8 cellular contexts compared by ENCODE assay signal in the genomic region with DNA sequence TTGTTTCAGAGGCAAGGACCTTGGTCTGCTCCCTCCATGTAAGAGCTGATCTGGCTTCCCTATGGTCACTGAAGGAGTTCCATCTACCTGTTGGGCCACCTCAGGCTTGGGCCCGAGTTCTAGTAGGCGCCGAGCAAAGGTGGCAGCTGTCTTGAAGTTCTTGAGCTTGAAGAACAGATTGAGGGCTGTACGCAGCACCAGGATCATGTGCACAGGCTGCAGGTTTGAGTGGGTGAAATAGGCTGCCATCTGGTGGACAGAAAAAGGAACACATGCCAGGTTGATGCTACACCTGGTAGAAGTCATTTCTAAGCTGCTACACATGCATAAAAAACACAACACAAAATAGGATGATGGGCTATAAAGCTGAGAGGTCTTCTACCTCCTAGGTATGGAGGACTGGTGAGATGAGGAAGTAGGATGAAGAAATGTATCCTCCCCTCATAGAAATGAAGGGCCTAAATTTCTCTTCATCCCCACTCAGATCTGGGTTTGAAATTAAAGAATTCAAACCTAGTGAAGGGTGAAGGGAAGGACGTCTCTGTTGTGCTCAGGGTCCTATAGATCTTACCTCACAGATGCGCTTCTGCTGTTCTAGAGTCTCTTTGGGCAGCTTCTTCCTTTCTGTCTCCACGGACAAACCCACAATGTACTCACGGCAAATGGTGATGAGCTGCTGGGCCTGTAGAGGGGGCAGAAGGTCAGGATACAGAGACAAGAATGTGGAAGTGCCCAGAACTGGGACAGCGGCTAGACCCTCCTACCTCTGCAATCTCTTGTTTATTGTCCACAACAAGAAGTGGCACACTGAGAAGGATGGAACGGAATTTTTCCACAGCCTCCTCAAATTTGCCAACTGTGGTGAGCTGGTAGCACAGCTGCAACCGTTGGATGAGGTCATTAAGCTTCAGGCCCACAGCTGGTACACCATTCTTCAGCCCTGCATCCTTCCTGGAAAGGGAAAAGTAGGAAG. TPM values are rescaled to one million over a fixed set of nuclear protein-coding genes. Genes with fewer than 3 reads are reported as not detected.
DNase-seq lines count a peak whose midpoint lies in the region; ATAC-seq and TF ChIP-seq lines count a peak whose summit lies in the region.

No MANE protein-coding gene starts in this region.

- H3K4me1 Mint-ChIP-seq in Calu3 (ENCODE audit: low read depth, unreplicated experiment) (peaks cover 6% of the 10 kb centered on the region), GM23338 (peaks cover 3% of the 10 kb centered on the region; the same call in 1 of the 3 replicates)

- H3K36me3 ChIP-seq in GM23338 (ENCODE audit: insufficient read depth) (peaks cover 53% of the 10 kb centered on the region), adipocyte (ENCODE audit: control insufficient read depth, insufficient read depth, low read length, severe bottlenecking) (peaks cover 97% of the 10 kb centered on the region), aorta (ENCODE audit: control insufficient read depth in 1 of 2, insufficient read depth in 2 of 2, low read length in 1 of 2) (peaks cover 30 to 37% of the 10 kb centered on the region in 2 donors)

- DNase-seq in Calu3 (peak; percentile 75), GM23338 (ENCODE audit: low spot score) (peak; percentile 79), NCI-H1417 (lab: John Stamatoyannopoulos, UW) (peak; percentile 34 to 79 (median 78)), SW480 (ENCODE audit: low spot score) (peak; percentile 56), adipocyte (ENCODE audit: low read depth) (peak; percentile 76), cardiac septum (ENCODE audit: low spot score) (peak; percentile 79), pulmonary artery endothelial cell (ENCODE audit: low read depth, low spot score) (peak; percentile 33), aorta (peak in 1 of 2 donors; percentile 61)

- no peak overlapping the region for H3K4me3 ChIP-seq in GM23338
- no peak overlapping the region for H3K4me3 ChIP-seq in adipocyte (ENCODE audit: low read length)
- H3K4me3 ChIP-seq in aorta (ENCODE audit: low read length in 2 of 2): no peak overlapping the region

- no peak overlapping the region for H3K4me2 ChIP-seq in GM23338

- H3K27me3 Mint-ChIP-seq in Calu3 (ENCODE audit: unreplicated experiment) (no peaks in the 10 kb centered on the region), GM23338 (ENCODE audit: insufficient read depth, low read depth, poor library complexity) (peaks cover 5% of the 10 kb centered on the region)

- H3K9me3 Mint-ChIP-seq in Calu3 (ENCODE audit: low read depth, unreplicated experiment) (no peaks in the 10 kb centered on the region), GM23338 (no peaks in the 10 kb centered on the region)

- no peaks in the 10 kb centered on the region for H3K79me2 ChIP-seq in GM23338 (replicated peaks; ENCODE audit: insufficient read depth)

- H3K27me3 ChIP-seq in GM23338 (ENCODE audit: insufficient read depth) (no peaks in the 10 kb centered on the region), adipocyte (replicated peaks; ENCODE audit: control insufficient read depth, insufficient read depth, low read length) (no peaks in the 10 kb centered on the region), aorta (ENCODE audit: control insufficient read depth in 1 of 2, insufficient read depth in 2 of 2, low read length in 1 of 2) (no peaks in the 10 kb centered on the region)

- peak overlapping the region; percentile 18 for H3K9ac ChIP-seq in adipocyte (ENCODE audit: low read length)

- CTCF ChIA-PET in Calu3 (lab: Charles Lee): interaction anchor here (0.5 to 3.4 kb wide), 12 partner anchors 28 to 206 kb away, joined by 3 to 46 read pairs (median 4); a partner anchor contains a TSS

- no peak overlapping the region for H3K27ac Mint-ChIP-seq in Calu3 (ENCODE audit: unreplicated experiment)
- H3K27ac Mint-ChIP-seq in GM23338: no peak overlapping the region

- H3K9me2 ChIP-seq in GM23338 (ENCODE audit: insufficient read depth): no peaks in the 10 kb centered on the region

- ATAC-seq in GM23338 (peak; percentile 98), aorta (ENCODE audit: low FRiP score) (peak; percentile 83)

- no peaks in the 10 kb centered on the region for H3K9me3 ChIP-seq in adipocyte (ENCODE audit: control insufficient read depth, low read length)
- H3K9me3 ChIP-seq in aorta (ENCODE audit: control insufficient read depth, low read length): no peaks in the 10 kb centered on the region

- BruUV-seq in Calu3 (replicated peaks; lab: Mats Ljungman, UMichigan): no TSS peak

- H3K36me3 Mint-ChIP-seq in Calu3 (ENCODE audit: insufficient read depth, unreplicated experiment) (peaks cover 77% of the 10 kb centered on the region), GM23338 (ENCODE audit: low read depth) (peaks cover 76% of the 10 kb centered on the region)

- peaks cover 6% of the 10 kb centered on the region; the same call in 1 of the 2 replicates for H4K20me1 ChIP-seq in GM23338 (replicated peaks; ENCODE audit: insufficient read depth)

- WGBS in aorta, 2 donors: 31 to 32% methylated on average over 11 of the region's 11 CpGs

- TF ChIP-seq CTCF in Calu3 (IDR thresholded peaks at IDR 0.05; ENCODE audit: unreplicated experiment) (peak; percentile 85), GM23338 (conservative IDR thresholded peaks at IDR 0.05; ENCODE audit: low read depth in 2 of 2) (peak; percentile 81 to 86)

- H3F3A ChIP-seq in GM23338 (replicated peaks; ENCODE audit: low read depth): peaks cover 19% of the 10 kb centered on the region

- H3K27ac ChIP-seq in GM23338 (ENCODE audit: low read depth) (no peak overlapping the region), aorta (ENCODE audit: low read depth in 1 of 2, low read length in 2 of 2) (peak overlapping the region in 1 of 2 donors; percentile 25)

- H3K4me1 ChIP-seq in GM23338 (ENCODE audit: insufficient read depth) (no peaks in the 10 kb centered on the region), adipocyte (ENCODE audit: control insufficient read depth, insufficient read depth, low read length) (peaks cover 59% of the 10 kb centered on the region), aorta (ENCODE audit: control insufficient read depth in 1 of 2, insufficient read depth in 2 of 2, low read length in 2 of 2) (no peaks in the 10 kb centered on the region)

- intact Hi-C loops in Calu3 (cut with micrococcal nuclease; ENCODE audit: unreplicated experiment): loop anchor here (1.0 to 5.0 kb wide), 3 partner anchors 86 to 192 kb away; no protein-coding TSS in a partner anchor
- intact Hi-C loops in cardiac septum (cut with DNase I): loop anchor here (2.0 to 5.0 kb wide), 3 partner anchors 46 to 191 kb away; no protein-coding TSS in a partner anchor
- intact Hi-C loops in aorta (cut with DNase I): loop anchor here (2.0 to 5.0 kb wide), 3 partner anchors 99 to 191 kb away; a partner anchor contains a TSS

- H3K4me3 Mint-ChIP-seq in Calu3 (ENCODE audit: low read depth, unreplicated experiment): no peak overlapping the region
- no peak overlapping the region for H3K4me3 Mint-ChIP-seq in GM23338

- H2AFZ ChIP-seq in GM23338: no peak overlapping the region

TF ChIP-seq in GM23338, 12 proteins besides CTCF, POLR2A, EP300 and RAD21 (continues in another document):
- TF ChIP-seq EZH2phosphoT487 (IDR thresholded peaks at IDR 0.05; ENCODE audit: unreplicated experiment): no peak

RNA-seq across cellular contexts. Expression of a gene that starts 6.6 kb away (rescaled TPM):
- total RNA-seq in Calu3 (2022): 64.0 and 70.3 TPM in 2 replicates
- 56.7 and 84.9 TPM in 2 replicates for total RNA-seq in GM23338 (2014; rRNA removed; shearing (Covaris generic))
- polyA plus RNA-seq in GM23338 (2016; fragmentation: Nextera tagmentation; extraction: Ambion mirVana): 18.4 and 21.8 TPM in 2 replicates
- 68.9 TPM for total RNA-seq in cardiac septum
- 27.1 and 28.9 TPM in 2 replicates for total RNA-seq in pulmonary artery endothelial cell
- 10 to 100 TPM; 44.8 to 55.1 TPM for total RNA-seq in aorta
- 10 to 100 TPM; 32.2 to 32.3 TPM for polyA plus RNA-seq in aorta

RNA-seq across cellular contexts. Expression of a gene that starts 29.2 kb away (rescaled TPM):
- total RNA-seq in Calu3 (2022) (119 and 126 TPM in 2 replicates), cardiac septum (123 TPM), pulmonary artery endothelial cell (88.1 and 91.4 TPM in 2 replicates), aorta (100 to 1,000 TPM; 134 to 152 TPM)
- 84.4 and 104 TPM in 2 replicates for total RNA-seq in GM23338 (2014; rRNA removed; shearing (Covaris generic))
- polyA plus RNA-seq in GM23338 (2016; fragmentation: Nextera tagmentation; extraction: Ambion mirVana) (44.1 and 55.0 TPM in 2 replicates), aorta (100 to 1,000 TPM in 1 of 2 donors, 10 to 100 TPM in 1; 39.2 to 128 TPM)

RNA-seq across cellular contexts. Expression of a gene that starts 51.5 kb away (rescaled TPM):
- total RNA-seq in Calu3 (2022) (195 and 208 TPM in 2 replicates), cardiac septum (118 TPM), pulmonary artery endothelial cell (277 and 334 TPM in 2 replicates), aorta (100 to 1,000 TPM; 174 to 193 TPM)
- 87.1 and 104 TPM in 2 replicates for total RNA-seq in GM23338 (2014; rRNA removed; shearing (Covaris generic))
- polyA plus RNA-seq in GM23338 (2016; fragmentation: Nextera tagmentation; extraction: Ambion mirVana) (52.1 and 58.2 TPM in 2 replicates), aorta (10 to 100 TPM; 44.5 to 91.6 TPM)

RNA-seq across cellular contexts. Expression of a gene that starts 51.6 kb away (rescaled TPM):
- total RNA-seq in Calu3 (2022) (128 and 135 TPM in 2 replicates), cardiac septum (53.7 TPM), pulmonary artery endothelial cell (73.3 and 102 TPM in 2 replicates), aorta (10 to 100 TPM; 56.4 to 67.3 TPM)
- total RNA-seq in GM23338 (2014; rRNA removed; shearing (Covaris generic)): 45.9 and 47.5 TPM in 2 replicates
- polyA plus RNA-seq in GM23338 (2016; fragmentation: Nextera tagmentation; extraction: Ambion mirVana) (36.0 and 37.4 TPM in 2 replicates), aorta (10 to 100 TPM; 17.0 to 49.7 TPM)
